29 cellular contexts compared by ENCODE assay signal in genomic region chr2:188610827-188611226, GRCh38.
DNase-seq lines count a peak whose midpoint lies in the region; TF ChIP-seq lines count a peak whose summit lies in the region.
"Had no signal": no experiment of that assay in that cellular context is flagged by ENCODE, and none has a peak within 500 bp of the region (broad histone marks: within the 10 kb centered on the region; RNA-seq: fewer than 3 reads in every experiment).

No MANE protein-coding gene starts in this region.

- DNase-seq in NB4 (ENCODE audit: low read depth) (peak; percentile 5), endodermal cell (no peak), mesendoderm (peak; percentile 35), NCI-H2171 (lab: John Stamatoyannopoulos, UW) (no peak), stomach (no peak), superior temporal gyrus (ENCODE audit: extremely low spot score) (no peak), NCI-H2029 treated with DMSO at 0.1 percent for 48 hours (lab: John Stamatoyannopoulos, UW) (no peak)
- DNase-seq: activated CD4-positive, alpha-beta T cell treated with anti-CD3 and anti-CD28 coated beads, Interleukin-2, amount 10 ng/mL, durations not matched to agents 24 days and 14 days; BE2C; COR-L47; effector CD8-positive, alpha-beta T cell; esophagus squamous epithelium; H7; MG63; midbrain; NCI-H1417 treated with DMSO at 0.1 percent for 48 hours; NCI-H524 treated with DMSO at 0.1 percent for 48 hours; stimulated activated CD4-positive, alpha-beta T cell treated with anti-CD3 and anti-CD28 coated beads, Interleukin-2, amount 100 ng/mL, for 24 hours; T-helper 2 cell had no signal

- H3K79me1 ChIP-seq in mesendoderm (ENCODE audit: low read length), result no peaks in the 10 kb centered on the region

- H3K4me3 Mint-ChIP-seq in endodermal cell, result no peak overlapping the region
- H3K4me3 Mint-ChIP-seq: activated CD4-positive, alpha-beta T cell treated with anti-CD3 and anti-CD28 coated beads, Interleukin-2, amount 10 ng/mL, durations not matched to agents 24 days and 14 days; IgD-negative memory B cell; natural killer cell treated with Interleukin-12 subunit alpha and Interleukin-12 subunit beta and Interleukin-15 and Interleukin-18, amount 100 ng/mL, for 72 hours; stimulated activated memory B cell treated with anti-CD40 and anti-IgM and Interleukin-4, amounts not matched to agents 10 μg/mL and 1 μg/mL and 100 μg/mL, for 72 hours; type B pancreatic cell had no signal

- H3K9me3 ChIP-seq in endodermal cell (ENCODE audit: control insufficient read depth, low read length) (no peaks in the 10 kb centered on the region), stomach (peaks cover 0 to 5% (median 0%) of the 10 kb centered on the region in 4 donors)
- H3K9me3 ChIP-seq: BE2C, esophagus squamous epithelium had no signal

- H3K4me1 Mint-ChIP-seq in endodermal cell, result peaks cover 6% of the 10 kb centered on the region
- H3K4me1 Mint-ChIP-seq: activated CD4-positive, alpha-beta T cell treated with anti-CD3 and anti-CD28 coated beads, Interleukin-2, amount 10 ng/mL, durations not matched to agents 24 days and 14 days; IgD-negative memory B cell; stimulated activated memory B cell treated with anti-CD40 and anti-IgM and Interleukin-4, amounts not matched to agents 10 μg/mL and 1 μg/mL and 100 μg/mL, for 72 hours had no signal

- H3K4me1 ChIP-seq in ACC112 (ENCODE audit: control insufficient read depth, insufficient read depth, low read length, unreplicated experiment), result peaks cover 26% of the 10 kb centered on the region
- peaks cover 5% of the 10 kb centered on the region for H3K4me1 ChIP-seq in endodermal cell (ENCODE audit: control insufficient read depth, insufficient read depth, low read length)
- H3K4me1 ChIP-seq in mesendoderm (ENCODE audit: control insufficient read depth, low read depth, low read length), result no peaks in the 10 kb centered on the region
- peaks cover 0 to 16% (median 0%) of the 10 kb centered on the region in 4 donors for H3K4me1 ChIP-seq in stomach
- H3K4me1 ChIP-seq: BE2C, esophagus squamous epithelium had no signal

- no peak overlapping the region for H4K5ac ChIP-seq in mesendoderm (ENCODE audit: low read length)

- no peaks in the 10 kb centered on the region for H3K27me3 ChIP-seq in ACC112 (ENCODE audit: insufficient read depth, low read length)
- H3K27me3 ChIP-seq in endodermal cell (ENCODE audit: control insufficient read depth, insufficient read depth, low read length, poor library complexity, severe bottlenecking), result no peaks in the 10 kb centered on the region
- H3K27me3 ChIP-seq in mesendoderm (ENCODE audit: insufficient read depth, low read length, poor library complexity), result no peaks in the 10 kb centered on the region
- no peaks in the 10 kb centered on the region for H3K27me3 ChIP-seq in stomach
- H3K27me3 ChIP-seq: BE2C, esophagus squamous epithelium, MG63 had no signal

- no peaks in the 10 kb centered on the region for H3K27me3 Mint-ChIP-seq in endodermal cell (ENCODE audit: insufficient read depth)
- H3K27me3 Mint-ChIP-seq: activated CD4-positive, alpha-beta T cell treated with anti-CD3 and anti-CD28 coated beads, Interleukin-2, amount 10 ng/mL, durations not matched to agents 24 days and 14 days; IgD-negative memory B cell; natural killer cell treated with Interleukin-12 subunit alpha and Interleukin-12 subunit beta and Interleukin-15 and Interleukin-18, amount 100 ng/mL, for 72 hours; progenitor cell of endocrine pancreas; stimulated activated memory B cell treated with anti-CD40 and anti-IgM and Interleukin-4, amounts not matched to agents 10 μg/mL and 1 μg/mL and 100 μg/mL, for 72 hours; type B pancreatic cell had no signal

- no peak for TF ChIP-seq EP300 in stomach (IDR thresholded peaks at IDR 0.05)

- peaks cover 6% of the 10 kb centered on the region for H3K9me3 Mint-ChIP-seq in endodermal cell
- H3K9me3 Mint-ChIP-seq: activated CD4-positive, alpha-beta T cell treated with anti-CD3 and anti-CD28 coated beads, Interleukin-2, amount 10 ng/mL, durations not matched to agents 24 days and 14 days had no signal

- H3K9ac ChIP-seq in endodermal cell (ENCODE audit: extremely low read depth, low read length, poor library complexity, severe bottlenecking), result no peak overlapping the region
- H3K9ac ChIP-seq in mesendoderm (ENCODE audit: low read length), result no peak overlapping the region

- H3K4ac ChIP-seq in mesendoderm (ENCODE audit: low read depth, low read length), result no peak overlapping the region

- H2BK15ac ChIP-seq in mesendoderm (replicated peaks; ENCODE audit: low read depth), result no peak overlapping the region

- TF ChIP-seq POLR2A in NB4 (IDR thresholded peaks at IDR 0.05; ENCODE audit: extremely low read depth, insufficient read length) (no peak), stomach (IDR thresholded peaks at IDR 0.05) (no peak)

- H3K4me3 ChIP-seq in ACC112 (ENCODE audit: low read depth, low read length) (no peak overlapping the region), NB4 (ENCODE audit: low read depth, low read length) (no peak overlapping the region), endodermal cell (ENCODE audit: low read length) (no peak overlapping the region), mesendoderm (ENCODE audit: low read length) (no peak overlapping the region), stomach (no peak overlapping the region)
- H3K4me3 ChIP-seq: esophagus squamous epithelium, MG63, SK-N-MC had no signal

- no peak overlapping the region for H3K4me2 ChIP-seq in mesendoderm (ENCODE audit: low read length)

- H3K23ac ChIP-seq in mesendoderm (ENCODE audit: low read length), result no peak overlapping the region

- TF ChIP-seq CTCF in NB4 (IDR thresholded peaks at IDR 0.05; ENCODE audit: low read depth, low read length), result no peak
- TF ChIP-seq CTCF in endodermal cell (conservative IDR thresholded peaks at IDR 0.05), result no peak
- TF ChIP-seq CTCF in stomach (IDR thresholded peaks at IDR 0.05), result no peak

- H3K79me2 ChIP-seq in ACC112 (ENCODE audit: control insufficient read depth, insufficient read depth, low read length, unreplicated experiment) (no peaks in the 10 kb centered on the region), mesendoderm (ENCODE audit: control insufficient read depth, insufficient read depth, low read length) (no peaks in the 10 kb centered on the region)

- H2BK120ac ChIP-seq in mesendoderm (ENCODE audit: low read depth, low read length), result no peak overlapping the region

- peak overlapping the region; percentile 27; the same call in 1 of the 2 replicates for H3K27ac ChIP-seq in ACC112 (ENCODE audit: low read depth, low read length)
- peak overlapping the region; percentile 44 for H3K27ac ChIP-seq in endodermal cell (ENCODE audit: low read depth, low read length)
- no peak overlapping the region for H3K27ac ChIP-seq in mesendoderm (ENCODE audit: low read depth, low read length)
- H3K27ac ChIP-seq in stomach, result peak overlapping the region in 2 of 5 donors; percentile 22 to 27
- H3K27ac ChIP-seq: RWPE1, SK-N-MC, VCaP had no signal

- no peak overlapping the region for H2AK5ac ChIP-seq in mesendoderm (ENCODE audit: low read length)

- no peaks in the 10 kb centered on the region for H3K36me3 ChIP-seq in ACC112 (ENCODE audit: insufficient read depth, low read length)
- H3K36me3 ChIP-seq in endodermal cell (ENCODE audit: control insufficient read depth, insufficient read depth, low read length), result no peaks in the 10 kb centered on the region
- no peaks in the 10 kb centered on the region for H3K36me3 ChIP-seq in mesendoderm (ENCODE audit: control insufficient read depth, insufficient read depth, low read length)
- no peaks in the 10 kb centered on the region for H3K36me3 ChIP-seq in stomach
- H3K36me3 ChIP-seq: BE2C, esophagus squamous epithelium, MG63 had no signal

- no peak overlapping the region for H2BK5ac ChIP-seq in mesendoderm (ENCODE audit: low read length)

- no peak overlapping the region for H4K8ac ChIP-seq in mesendoderm (ENCODE audit: low read depth, low read length)

- 77 to 89% methylated on average over 2 of the region's 2 CpGs for WGBS in endodermal cell (ENCODE audit: insufficient coverage in 1 of 2, insufficient read length in 1 of 2), 2 experiments
- no CpG with 5 or more reads among the region's 2 CpGs for WGBS in mesendoderm (ENCODE audit: extremely low coverage, insufficient coverage, low lambda C conversion rate)
- WGBS in stomach, 5 donors, result 48 to 75% (median 63%) methylated on average over 2 of the region's 2 CpGs

- intact Hi-C loops in stomach (cut with DNase I; ENCODE audit: low total_unique reads), result no loop called here

- no peak overlapping the region for H3K27ac Mint-ChIP-seq in endodermal cell
- H3K27ac Mint-ChIP-seq: activated CD4-positive, alpha-beta T cell treated with anti-CD3 and anti-CD28 coated beads, Interleukin-2, amount 10 ng/mL, durations not matched to agents 24 days and 14 days; activated naive CD4-positive, alpha-beta T cell treated with anti-CD3 and anti-CD28 coated beads, Interleukin-2, amount 50 U/mL, for 72 hours; IgD-negative memory B cell; natural killer cell treated with Interleukin-12 subunit alpha and Interleukin-12 subunit beta and Interleukin-15 and Interleukin-18, amount 100 ng/mL, for 72 hours; progenitor cell of endocrine pancreas; stimulated activated memory B cell treated with anti-CD40 and anti-IgM and Interleukin-4, amounts not matched to agents 10 μg/mL and 1 μg/mL and 100 μg/mL, for 72 hours; type B pancreatic cell had no signal

- no peak overlapping the region for H2AFZ ChIP-seq in ACC112 (ENCODE audit: low read length, unreplicated experiment)

- peaks cover 1% of the 10 kb centered on the region for H3K36me3 Mint-ChIP-seq in endodermal cell (ENCODE audit: low read depth)
- H3K36me3 Mint-ChIP-seq: activated naive CD4-positive, alpha-beta T cell treated with anti-CD3 and anti-CD28 coated beads, Interleukin-2, amount 50 U/mL, for 72 hours; IgD-negative memory B cell; natural killer cell treated with Interleukin-12 subunit alpha and Interleukin-12 subunit beta and Interleukin-15 and Interleukin-18, amount 100 ng/mL, for 72 hours; stimulated activated memory B cell treated with anti-CD40 and anti-IgM and Interleukin-4, amounts not matched to agents 10 μg/mL and 1 μg/mL and 100 μg/mL, for 72 hours; type B pancreatic cell had no signal

- H3K18ac ChIP-seq in mesendoderm (ENCODE audit: low read length), result no peak overlapping the region

- H3K56ac ChIP-seq in mesendoderm (ENCODE audit: low read length), result no peak overlapping the region

Comparison
In these comparisons a context has a peak if more than half of its experiments do, and no peak if none do; other contexts are left out.
1. DNase-seq: peak in NB4 (single experiment) and mesendoderm (single experiment); none in endodermal cell (single experiment), NCI-H2171 (single experiment), stomach (single experiment), superior temporal gyrus (single experiment) and NCI-H2029 treated with DMSO at 0.1 percent for 48 hours (single experiment).